Comparison of ENCODE assay signal across 9 cellular contexts in the genomic region with DNA sequence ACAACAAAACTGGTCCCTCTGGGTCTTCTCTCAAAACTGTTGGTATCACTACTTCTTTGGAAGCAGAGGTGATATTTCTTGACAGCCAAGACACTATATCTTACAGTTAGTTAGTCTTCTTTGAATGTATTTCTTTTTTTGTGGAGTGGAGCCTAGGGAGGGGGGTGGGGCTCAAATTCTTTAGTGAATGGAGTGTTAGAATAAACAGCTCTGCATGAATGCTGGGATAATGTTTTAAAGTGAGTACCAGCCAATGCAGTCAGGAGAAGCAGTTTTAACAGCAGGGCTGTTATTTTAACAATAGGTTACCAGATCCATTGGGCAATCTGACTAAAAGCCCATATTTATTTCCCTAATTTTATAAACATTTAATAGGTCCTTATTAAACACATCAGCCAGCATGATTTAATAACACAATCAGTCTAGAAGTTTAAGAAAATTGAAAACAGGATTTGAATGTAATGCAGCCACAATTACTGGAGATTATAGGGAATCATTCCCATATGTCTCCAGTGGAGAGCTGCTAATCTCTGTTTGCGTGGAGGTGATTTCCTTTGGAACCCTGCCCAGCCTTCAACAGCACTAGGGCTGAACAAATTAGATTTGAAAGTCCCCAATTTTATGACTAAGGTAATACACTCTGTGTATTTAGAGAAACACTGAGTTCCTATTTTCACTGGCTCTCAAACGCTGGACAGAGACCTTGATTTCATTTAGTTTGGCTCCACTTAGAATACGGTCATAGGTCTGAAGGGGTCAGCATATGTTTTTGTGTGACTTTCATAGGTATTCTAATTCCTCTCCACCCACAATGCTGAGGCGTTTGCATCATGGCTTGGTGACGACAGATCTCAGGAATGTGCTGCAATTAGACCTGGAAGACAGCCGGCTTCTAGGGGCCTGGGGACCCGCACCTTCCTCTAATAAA.
DNase-seq lines count a peak whose midpoint lies in the region; ATAC-seq and TF ChIP-seq lines count a peak whose summit lies in the region.
"Had no signal": no experiment of that assay in that cellular context is flagged by ENCODE, and none has a peak within 500 bp of the region (broad histone marks: within the 10 kb centered on the region; RNA-seq: fewer than 3 reads in every experiment).

No MANE protein-coding gene starts in this region.

- H3K27me3 Mint-ChIP-seq in activated T-cell treated with anti-CD3 and anti-CD28 coated beads, Interleukin-2, amount 50 U/mL, for 72 hours (ENCODE audit: low read depth) = no peaks in the 10 kb centered on the region

- H3K4ac ChIP-seq in mesenchymal stem cell (ENCODE audit: low read depth in 1 of 2, low read length in 2 of 2) = no peak overlapping the region

- no peak overlapping the region for H4K91ac ChIP-seq in mesenchymal stem cell (ENCODE audit: low read length)

- no peak for ATAC-seq in DND-41 (ENCODE audit: insufficient read depth, low read depth)
- ATAC-seq in activated T-cell treated with anti-CD3 and anti-CD28 coated beads, Interleukin-2, amount 50 U/mL, for 72 hours (replicated peaks in 1 of 2) = no peak
- ATAC-seq in GM21423 (IDR thresholded peaks at IDR 0.05; ENCODE audit: unreplicated experiment) = no peak

- H2AFZ ChIP-seq in DND-41 (ENCODE audit: low read depth, low read length) (no peak overlapping the region), mesenchymal stem cell (ENCODE audit: low read depth, low read length) (no peak overlapping the region)

- H3K4me3 Mint-ChIP-seq in activated T-cell treated with anti-CD3 and anti-CD28 coated beads, Interleukin-2, amount 50 U/mL, for 72 hours = no peak overlapping the region
- H3K4me3 Mint-ChIP-seq: activated naive CD8-positive, alpha-beta T cell treated with anti-CD3 and anti-CD28 coated beads, Interleukin-2, amount 10 ng/mL, durations not matched to agents 7 days and 5 days had no signal

- H2BK120ac ChIP-seq in mesenchymal stem cell (ENCODE audit: low read depth, low read length) = no peak overlapping the region

- no peaks in the 10 kb centered on the region for H3K36me3 Mint-ChIP-seq in activated T-cell treated with anti-CD3 and anti-CD28 coated beads, Interleukin-2, amount 50 U/mL, for 72 hours (ENCODE audit: insufficient read depth in 2 of 2)
- H3K36me3 Mint-ChIP-seq: activated naive CD8-positive, alpha-beta T cell treated with anti-CD3 and anti-CD28 coated beads, Interleukin-2, amount 10 ng/mL, durations not matched to agents 7 days and 5 days had no signal

- no peak overlapping the region for H3K27ac Mint-ChIP-seq in activated T-cell treated with anti-CD3 and anti-CD28 coated beads, Interleukin-2, amount 50 U/mL, for 72 hours
- H3K27ac Mint-ChIP-seq: activated naive CD8-positive, alpha-beta T cell treated with anti-CD3 and anti-CD28 coated beads, Interleukin-2, amount 10 ng/mL, durations not matched to agents 7 days and 5 days had no signal

- no peaks in the 10 kb centered on the region for H3K36me3 ChIP-seq in DND-41 (ENCODE audit: insufficient read depth, low read length)
- H3K36me3 ChIP-seq in mesenchymal stem cell (ENCODE audit: control insufficient read depth in 1 of 2, insufficient read depth in 2 of 2, low read depth in 1 of 2, low read length in 2 of 2) = no peaks in the 10 kb centered on the region

- no peak overlapping the region for H2BK5ac ChIP-seq in mesenchymal stem cell (ENCODE audit: low read depth, low read length, poor library complexity, severe bottlenecking)

- no peaks in the 10 kb centered on the region for H3K79me2 ChIP-seq in DND-41 (ENCODE audit: insufficient read depth, low read length)

- H3K27ac ChIP-seq in DND-41 (ENCODE audit: low read length) = peak overlapping the region; percentile 75
- no peak overlapping the region for H3K27ac ChIP-seq in mesenchymal stem cell (ENCODE audit: low read length, poor library complexity, severe bottlenecking)

- H3K4me1 ChIP-seq in DND-41 (ENCODE audit: insufficient read depth, low read length) = peaks cover 68% of the 10 kb centered on the region
- peaks cover 2% of the 10 kb centered on the region for H3K4me1 ChIP-seq in mesenchymal stem cell (ENCODE audit: control insufficient read depth, insufficient read depth, low read depth, low read length)

- no peak overlapping the region for H4K8ac ChIP-seq in mesenchymal stem cell (ENCODE audit: low read length)

- H3K27me3 ChIP-seq in DND-41 (ENCODE audit: insufficient read depth, low read length, poor library complexity) = no peaks in the 10 kb centered on the region
- no peaks in the 10 kb centered on the region for H3K27me3 ChIP-seq in mesenchymal stem cell (ENCODE audit: control insufficient read depth in 1 of 2, insufficient read depth in 1 of 2, low read length in 2 of 2)

- H3K4me2 ChIP-seq in DND-41 (ENCODE audit: insufficient read depth, low read length) (no peak overlapping the region), mesenchymal stem cell (ENCODE audit: low read length, poor library complexity, severe bottlenecking) (no peak overlapping the region)

- H3K18ac ChIP-seq in mesenchymal stem cell (ENCODE audit: low read depth in 1 of 2, low read length in 2 of 2) = no peak overlapping the region

- H3K9me3 Mint-ChIP-seq in activated T-cell treated with anti-CD3 and anti-CD28 coated beads, Interleukin-2, amount 50 U/mL, for 72 hours = no peaks in the 10 kb centered on the region

- WGBS in mesenchymal stem cell = under 1% methylated on average over 4 of the region's 7 CpGs

- no peak overlapping the region for H2AK5ac ChIP-seq in mesenchymal stem cell (ENCODE audit: low read length, severe bottlenecking)

- no peak overlapping the region for H3K23ac ChIP-seq in mesenchymal stem cell (ENCODE audit: low read length in 2 of 2)

- H3K9ac ChIP-seq in DND-41 (ENCODE audit: low read depth, low read length) = peak overlapping the region; percentile 29
- H3K9ac ChIP-seq in mesenchymal stem cell (ENCODE audit: low read length) = no peak overlapping the region

- DNase-seq in DND-41 (no peak), NCI-H2081 (lab: John Stamatoyannopoulos, UW) (peak; percentile 64 to 84), choroid plexus epithelial cell (ENCODE audit: low read depth) (peak; percentile 81), mesenchymal stem cell (peak; percentile 3), SKM-1 treated with dmso at 0.1 percent for 144 hours (lab: John Stamatoyannopoulos, UW; ENCODE audit: unreplicated experiment) (no peak)
- DNase-seq in activated T-cell treated with anti-CD3 and anti-CD28 coated beads, Interleukin-2, amount 50 U/mL, for 72 hours = no peak
- DNase-seq in effector CD8-positive, alpha-beta T cell (lab: John Stamatoyannopoulos, UW) = no peak
- DNase-seq: activated naive CD8-positive, alpha-beta T cell treated with anti-CD3 and anti-CD28 coated beads, Interleukin-2, amount 10 ng/mL, durations not matched to agents 7 days and 5 days had no signal

- H2BK15ac ChIP-seq in mesenchymal stem cell (ENCODE audit: low read depth, poor library complexity, severe bottlenecking) = no peak overlapping the region

- H3K9me3 ChIP-seq in DND-41 (ENCODE audit: insufficient read depth, low read length, severe bottlenecking) = no peaks in the 10 kb centered on the region
- no peaks in the 10 kb centered on the region for H3K9me3 ChIP-seq in mesenchymal stem cell (ENCODE audit: control insufficient read depth, low read length)

- H4K20me1 ChIP-seq in DND-41 (ENCODE audit: insufficient read depth, low read length) = no peaks in the 10 kb centered on the region

- no peak overlapping the region for H3K14ac ChIP-seq in mesenchymal stem cell (ENCODE audit: low read length in 2 of 2)

- no peaks in the 10 kb centered on the region for H3K79me1 ChIP-seq in mesenchymal stem cell (replicated peaks; ENCODE audit: low read length, poor library complexity, severe bottlenecking)

- H3K4me1 Mint-ChIP-seq in activated T-cell treated with anti-CD3 and anti-CD28 coated beads, Interleukin-2, amount 50 U/mL, for 72 hours (ENCODE audit: low read depth) = no peaks in the 10 kb centered on the region

- no peak overlapping the region for H2BK12ac ChIP-seq in mesenchymal stem cell (ENCODE audit: low read length in 2 of 2)

- TF ChIP-seq CTCF in DND-41 (IDR thresholded peaks at IDR 0.05; ENCODE audit: borderline replicate concordance, extremely low read depth, low read length, poor library complexity, severe bottlenecking) (no peak), choroid plexus epithelial cell (conservative IDR thresholded peaks at IDR 0.05; ENCODE audit: low read depth, low read length) (no peak)

- H3K4me3 ChIP-seq in DND-41 (ENCODE audit: low read depth in 1 of 2, low read length in 2 of 2) = no peak overlapping the region
- H3K4me3 ChIP-seq in choroid plexus epithelial cell (ENCODE audit: low read depth, low read length) = no peak overlapping the region
- H3K4me3 ChIP-seq in mesenchymal stem cell (ENCODE audit: insufficient read depth in 1 of 2, low read depth in 1 of 2, low read length in 2 of 2) = no peak overlapping the region

Comparison
In these comparisons a context has a peak if more than half of its experiments do, and no peak if none do; other contexts are left out.
1. DNase-seq: peak in NCI-H2081 (2 of 2), choroid plexus epithelial cell (single experiment) and mesenchymal stem cell (single experiment); none in DND-41 (single experiment), activated T-cell treated with anti-CD3 and anti-CD28 coated beads, Interleukin-2, amount 50 U/mL, for 72 hours (0 of 2), effector CD8-positive, alpha-beta T cell (single experiment) and SKM-1 treated with dmso at 0.1 percent for 144 hours (single experiment).